18 cellular contexts compared by ENCODE assay signal in the genomic region with DNA sequence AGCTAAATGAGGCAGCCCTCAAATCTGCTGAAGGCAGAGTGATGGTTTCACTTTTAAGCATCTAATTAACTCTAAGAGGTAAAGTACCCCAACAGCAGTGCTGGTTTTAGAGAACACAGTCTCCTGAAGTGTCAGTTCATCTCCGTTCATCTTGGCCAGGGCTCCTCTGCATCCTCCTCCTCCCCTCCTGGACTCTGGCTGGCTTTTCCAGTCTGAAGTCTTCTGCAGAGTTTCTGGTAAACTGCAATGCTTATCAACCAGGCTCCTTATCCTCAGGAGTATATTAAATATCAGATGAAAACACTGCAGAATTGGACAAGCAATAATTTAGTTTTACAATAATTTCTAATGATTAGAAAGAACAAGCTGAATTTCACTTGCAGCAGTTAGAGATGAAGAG.
DNase-seq lines count a peak whose midpoint lies in the region; ATAC-seq and TF ChIP-seq lines count a peak whose summit lies in the region.
"Had no signal": no experiment of that assay in that cellular context is flagged by ENCODE, and none has a peak within 500 bp of the region (broad histone marks: within the 10 kb centered on the region; RNA-seq: fewer than 3 reads in every experiment).

No MANE protein-coding gene starts in this region.

- peak; percentile 42 for DNase-seq in NCI-H82 (lab: John Stamatoyannopoulos, UW)
- no peak for DNase-seq in NCI-H82 treated with DMSO at 0.1 percent for 48 hours (lab: John Stamatoyannopoulos, UW; ENCODE audit: unreplicated experiment)
- peak; percentile 12 for DNase-seq in WERI-Rb-1
- DNase-seq in sciatic nerve (ENCODE audit: low spot score) = no peak
- no peak for DNase-seq in nephron progenitor cell
- no peak for DNase-seq in NCI-H345 treated with DMSO at 0.1 percent for 48 hours (lab: John Stamatoyannopoulos, UW; ENCODE audit: unreplicated experiment)
- DNase-seq in posterior vena cava (ENCODE audit: low spot score) = no peak
- DNase-seq: 8988T; ACHN; BE2C; Caco-2; Calu3; CD4-positive, alpha-beta T cell; CD8-positive, alpha-beta T cell; DMS79 treated with DMSO at 0.1 percent for 48 hours; GF-D8 had no signal

- no peak for TF ChIP-seq CTCF in WERI-Rb-1 (IDR thresholded peaks at IDR 0.05; ENCODE audit: low read depth, low read length)
- TF ChIP-seq CTCF in nephron progenitor cell (IDR thresholded peaks at IDR 0.05) = no peak

- no peaks in the 10 kb centered on the region for H3K36me3 Mint-ChIP-seq in nephron progenitor cell (ENCODE audit: low read depth)
- H3K36me3 Mint-ChIP-seq: CD8-positive, alpha-beta T cell had no signal

- H3K9me3 ChIP-seq in WERI-Rb-1 (ENCODE audit: severe bottlenecking) = no peaks in the 10 kb centered on the region
- H3K9me3 ChIP-seq: BE2C, BLaER1, Caco-2 had no signal

- H3K36me3 ChIP-seq in WERI-Rb-1 = no peaks in the 10 kb centered on the region
- H3K36me3 ChIP-seq: BE2C, BLaER1 had no signal

- H3K27ac Mint-ChIP-seq in nephron progenitor cell = no peak overlapping the region
- H3K27ac Mint-ChIP-seq: CD4-positive, alpha-beta T cell; CD8-positive, alpha-beta T cell had no signal

- H3K4me1 Mint-ChIP-seq in nephron progenitor cell = peaks cover 10% of the 10 kb centered on the region

- intact Hi-C loops in sciatic nerve (cut with DNase I) (no loop called here), posterior vena cava (cut with DNase I) (no loop called here)

- H3K4me3 ChIP-seq in WERI-Rb-1 (ENCODE audit: low read depth, low read length) = no peak overlapping the region
- H3K4me3 ChIP-seq: BLaER1 had no signal

- no peak overlapping the region for H3K4me3 Mint-ChIP-seq in nephron progenitor cell
- H3K4me3 Mint-ChIP-seq: CD4-positive, alpha-beta T cell; CD8-positive, alpha-beta T cell had no signal

- peaks cover 9% of the 10 kb centered on the region for H3K27me3 Mint-ChIP-seq in nephron progenitor cell (ENCODE audit: low read depth, poor library complexity)
- H3K27me3 Mint-ChIP-seq: CD4-positive, alpha-beta T cell had no signal

- H3K27me3 ChIP-seq in WERI-Rb-1 (ENCODE audit: insufficient read depth, low read depth, severe bottlenecking) = no peaks in the 10 kb centered on the region
- H3K27me3 ChIP-seq: BE2C, BLaER1 had no signal

- ATAC-seq in sciatic nerve = peak; percentile 76
- ATAC-seq: CD8-positive, alpha-beta T cell had no signal

- no peaks in the 10 kb centered on the region for H3K9me3 Mint-ChIP-seq in nephron progenitor cell
- H3K9me3 Mint-ChIP-seq: CD4-positive, alpha-beta T cell; CD8-positive, alpha-beta T cell had no signal

- no peak overlapping the region for H3K27ac ChIP-seq in WERI-Rb-1
- H3K27ac ChIP-seq: BLaER1, C4-2B had no signal

Comparison
In these comparisons a context has a peak if more than half of its experiments do, and no peak if none do; other contexts are left out.
1. DNase-seq: peak in NCI-H82 (single experiment) and WERI-Rb-1 (single experiment); none in NCI-H82 treated with DMSO at 0.1 percent for 48 hours (single experiment), sciatic nerve (single experiment), nephron progenitor cell (single experiment), NCI-H345 treated with DMSO at 0.1 percent for 48 hours (single experiment) and posterior vena cava (single experiment).